12 cellular contexts compared by ENCODE assay signal in genomic region chr12:50533203-50533584, GRCh38. TPM values are rescaled to one million over a fixed set of nuclear protein-coding genes. Genes with fewer than 3 reads are reported as not detected.
DNase-seq lines count a peak whose midpoint lies in the region; ATAC-seq, FAIRE-seq and TF ChIP-seq lines count a peak whose summit lies in the region.
"Had no signal": no experiment of that assay in that cellular context is flagged by ENCODE, and none has a peak within 500 bp of the region (broad histone marks: within the 10 kb centered on the region; RNA-seq: fewer than 3 reads in every experiment).

No MANE protein-coding gene starts in this region.

- H3K27ac Mint-ChIP-seq in GM23338 = no peak overlapping the region
- H3K27ac Mint-ChIP-seq: T-helper 1 cell treated with Interleukin-12 subunit alpha and Interleukin-12 subunit beta and Interleukin-4 antibody, amounts not matched to agents 30 μg/mL and 1 μg/mL, for 36 hours had no signal

- peaks cover 78% of the 10 kb centered on the region for H3K79me2 ChIP-seq in GM23338 (replicated peaks; ENCODE audit: insufficient read depth)
- H3K79me2 ChIP-seq in K562 (ENCODE audit: control insufficient read depth, insufficient read depth, low read length) = peaks cover 58% of the 10 kb centered on the region
- peaks cover 10% of the 10 kb centered on the region for H3K79me2 ChIP-seq in mesendoderm (ENCODE audit: control insufficient read depth, insufficient read depth, low read length)

- H3K9ac ChIP-seq in K562 (ENCODE audit: insufficient read depth in 1 of 2, low read depth in 2 of 2, low read length in 2 of 2) (peak overlapping the region in 1 of 2 experiments; percentile 55; a peak in 3 of 4 replicates), mesendoderm (ENCODE audit: low read length) (no peak overlapping the region)

- TF ChIP-seq EP300 in A549 (IDR thresholded peaks at IDR 0.05) (no peak; a peak in 1 of 5 replicates), K562 (IDR thresholded peaks at IDR 0.05; ENCODE audit: low read length) (no peak), sigmoid colon (IDR thresholded peaks at IDR 0.05) (no peak)

- no peak overlapping the region for H3K23ac ChIP-seq in mesendoderm (ENCODE audit: low read length)

- H3K36me3 Mint-ChIP-seq in GM23338 (ENCODE audit: low read depth) = no peaks in the 10 kb centered on the region

- no peak overlapping the region for H3K4me3 Mint-ChIP-seq in GM23338
- H3K4me3 Mint-ChIP-seq: activated T-cell treated with anti-CD3 and anti-CD28 coated beads, Interleukin-2, amount 50 U/mL, for 4 hours; T-helper 1 cell treated with Interleukin-12 subunit alpha and Interleukin-12 subunit beta and Interleukin-4 antibody, amounts not matched to agents 30 μg/mL and 1 μg/mL, for 36 hours had no signal

- H4K20me1 ChIP-seq in GM23338 (replicated peaks; ENCODE audit: insufficient read depth) (peaks cover 6% of the 10 kb centered on the region), K562 (replicated peaks; ENCODE audit: control insufficient read depth, insufficient read depth, low read length) (no peaks in the 10 kb centered on the region)

- H3K4me2 ChIP-seq in A549 = peak overlapping the region; percentile 78
- no peak overlapping the region for H3K4me2 ChIP-seq in GM23338
- H3K4me2 ChIP-seq in K562 (ENCODE audit: insufficient read depth, low read length) = peak overlapping the region; percentile 49
- no peak overlapping the region for H3K4me2 ChIP-seq in mesendoderm (ENCODE audit: low read length)

- peak overlapping the region; percentile 26 for H2BK5ac ChIP-seq in mesendoderm (ENCODE audit: low read length)

- no peak for TF ChIP-seq POLR2A in A549 (IDR thresholded peaks at IDR 0.05; ENCODE audit: low read length)
- no peak for TF ChIP-seq POLR2A in K562 (conservative IDR thresholded peaks at IDR 0.05)
- TF ChIP-seq POLR2A in sigmoid colon (IDR thresholded peaks at IDR 0.05) = no peak

- H3K36me3 ChIP-seq in GM23338 (ENCODE audit: insufficient read depth) (no peaks in the 10 kb centered on the region), K562 (ENCODE audit: control insufficient read depth, insufficient read depth, low read length) (peaks cover 15% of the 10 kb centered on the region; the same call in 1 of the 3 replicates), mesendoderm (ENCODE audit: control insufficient read depth, insufficient read depth, low read length) (no peaks in the 10 kb centered on the region), sigmoid colon (no peaks in the 10 kb centered on the region)

- no peaks in the 10 kb centered on the region for H3K9me3 ChIP-seq in A549
- H3K9me3 ChIP-seq in K562 (replicated peaks; ENCODE audit: control insufficient read depth, insufficient read depth, low read depth, low read length) = peaks cover 3% of the 10 kb centered on the region; the same call in 1 of the 2 replicates
- no peaks in the 10 kb centered on the region for H3K9me3 ChIP-seq in sigmoid colon

- H4K5ac ChIP-seq in mesendoderm (ENCODE audit: low read length) = no peak overlapping the region

- H3K27me3 Mint-ChIP-seq in GM23338 (ENCODE audit: insufficient read depth, low read depth, poor library complexity) = no peaks in the 10 kb centered on the region

- H2BK15ac ChIP-seq in mesendoderm (replicated peaks; ENCODE audit: low read depth) = no peak overlapping the region

- H3K9me2 ChIP-seq in GM23338 (ENCODE audit: insufficient read depth) = no peaks in the 10 kb centered on the region

- H4K8ac ChIP-seq in mesendoderm (ENCODE audit: low read depth, low read length) = no peak overlapping the region

- FAIRE-seq in A549 (lab: Jason Lieb, UNC) = no peak
- FAIRE-seq in K562 (lab: Jason Lieb, UNC) = no peak

- WGBS in A549 (ENCODE audit: missing lambda C conversion rate) = 38% methylated on average over 2 of the region's 2 CpGs
- 4% methylated on average over 2 of the region's 2 CpGs for WGBS in K562 (ENCODE audit: insufficient coverage, low coverage, missing lambda C conversion rate)
- WGBS in mesendoderm (ENCODE audit: extremely low coverage, insufficient coverage, low lambda C conversion rate) = no CpG with 5 or more reads among the region's 2 CpGs
- 26 to 70% methylated on average over 2 of the region's 2 CpGs for WGBS in sigmoid colon, 2 donors

- peak in 1 of 2 experiments; percentile 25 for DNase-seq in A549 (ENCODE audit: low read depth in 1 of 2, low spot score in 1 of 2)
- no peak for DNase-seq in GM23338 (ENCODE audit: low spot score)
- DNase-seq in K562 (ENCODE audit: extremely low read depth in 1 of 4, low spot score in 3 of 4) = peak in 2 of 4 experiments; percentile 46 to 50
- peak; percentile 48 for DNase-seq in mesendoderm
- DNase-seq in sigmoid colon = no peak
- no peak for DNase-seq in NCI-H2081 treated with DMSO at 0.1 percent for 48 hours (lab: John Stamatoyannopoulos, UW)
- DNase-seq in NOMO-1 treated with DMSO at 0.1 percent for 48 hours (lab: John Stamatoyannopoulos, UW; ENCODE audit: unreplicated experiment) = no peak
- DNase-seq: hypothalamus, NCI-H446 had no signal

- TF ChIP-seq RAD21 in A549 (conservative IDR thresholded peaks at IDR 0.05 in 1 of 2, IDR thresholded peaks at IDR 0.05 in 1 of 2) (no peak), K562 (CRISPR knock-in tag; conservative IDR thresholded peaks at IDR 0.05 in 1 of 2, IDR thresholded peaks at IDR 0.05 in 1 of 2) (no peak)

- H3K4me3 ChIP-seq in A549 (no peak overlapping the region), GM23338 (no peak overlapping the region), K562 (no peak overlapping the region), mesendoderm (ENCODE audit: low read length) (no peak overlapping the region), sigmoid colon (no peak overlapping the region)

- peak overlapping the region; percentile 68 to 80 for H3K27ac ChIP-seq in A549
- peak overlapping the region; percentile 48 for H3K27ac ChIP-seq in GM23338 (ENCODE audit: low read depth)
- peak overlapping the region; percentile 87 for H3K27ac ChIP-seq in K562 (ENCODE audit: extremely low read depth, low read depth, low read length)
- peak overlapping the region; percentile 33 for H3K27ac ChIP-seq in mesendoderm (ENCODE audit: low read depth, low read length)
- peak overlapping the region in 1 of 4 donors; percentile 4 for H3K27ac ChIP-seq in sigmoid colon

- H3K4me1 ChIP-seq in A549 = peaks cover 62% of the 10 kb centered on the region
- peaks cover 55% of the 10 kb centered on the region for H3K4me1 ChIP-seq in GM23338 (ENCODE audit: insufficient read depth)
- peaks cover 9 to 33% of the 10 kb centered on the region in 2 experiments; a peak in 3 of 5 replicates for H3K4me1 ChIP-seq in K562 (replicated peaks in 1 of 2; ENCODE audit: control insufficient read depth in 2 of 2, insufficient read depth in 2 of 2, low read length in 2 of 2)
- H3K4me1 ChIP-seq in mesendoderm (ENCODE audit: control insufficient read depth, low read depth, low read length) = peaks cover 10% of the 10 kb centered on the region
- peaks cover 0 to 31% (median 22%) of the 10 kb centered on the region in 4 donors for H3K4me1 ChIP-seq in sigmoid colon

- peak overlapping the region; percentile 53 for H3K18ac ChIP-seq in mesendoderm (ENCODE audit: low read length)

- no peaks in the 10 kb centered on the region for H3K9me3 Mint-ChIP-seq in GM23338
- H3K9me3 Mint-ChIP-seq: activated T-cell treated with anti-CD3 and anti-CD28 coated beads, Interleukin-2, amount 50 U/mL, for 4 hours; T-helper 1 cell treated with Interleukin-12 subunit alpha and Interleukin-12 subunit beta and Interleukin-4 antibody, amounts not matched to agents 30 μg/mL and 1 μg/mL, for 36 hours had no signal

- H3F3A ChIP-seq in GM23338 (replicated peaks; ENCODE audit: low read depth) = 0 out of 2 replicates have a peak, but pooled peaks cover 4% of the 10 kb centered on the region

- peaks cover 2% of the 10 kb centered on the region for H3K79me1 ChIP-seq in mesendoderm (ENCODE audit: low read length)

- peak overlapping the region; percentile 29 for H3K56ac ChIP-seq in mesendoderm (ENCODE audit: low read length)

- H2BK120ac ChIP-seq in mesendoderm (ENCODE audit: low read depth, low read length) = no peak overlapping the region

- peak; percentile 16 to 50; a peak in 3 of 6 replicates for ATAC-seq in A549
- ATAC-seq in GM23338 = no peak
- ATAC-seq in K562 = peak; percentile 44
- no peak for ATAC-seq in HG02885 (IDR thresholded peaks at IDR 0.05; ENCODE audit: poor library complexity, unreplicated experiment)

- CTCF ChIA-PET in A549 (lab: Yijun Ruan, JAX) (interaction anchor here (0.6 to 3.1 kb wide), 3 partner anchors 11 to 106 kb away, joined by 3 to 17 read pairs (median 3); partner anchors contain the start of gene DIP2B), K562 (lab: Yijun Ruan, JAX; ENCODE audit: low intra/inter-chr PET ratio) (no interaction called here)

- in situ Hi-C loops in K562 (cut with MboI) = no loop called here

- H3K27me3 ChIP-seq in GM23338 (ENCODE audit: insufficient read depth) (no peaks in the 10 kb centered on the region), K562 (ENCODE audit: control insufficient read depth in 2 of 2, insufficient read depth in 2 of 2, low read length in 2 of 2) (no peaks in the 10 kb centered on the region), mesendoderm (ENCODE audit: insufficient read depth, low read length, poor library complexity) (no peaks in the 10 kb centered on the region), sigmoid colon (no peaks in the 10 kb centered on the region)

- no peak overlapping the region for H3K4ac ChIP-seq in mesendoderm (ENCODE audit: low read depth, low read length)

- no TSS peak for BruUV-seq in K562 (replicated peaks; lab: Mats Ljungman, UMichigan)

- H3K4me1 Mint-ChIP-seq in GM23338 = peaks cover 18% of the 10 kb centered on the region

- intact Hi-C loops in K562 (cut with micrococcal nuclease) (no loop called here), sigmoid colon (cut with DNase I) (no loop called here)

- TF ChIP-seq CTCF in A549 (IDR thresholded peaks at IDR 0.05) (no peak), GM23338 (conservative IDR thresholded peaks at IDR 0.05; ENCODE audit: low read depth in 2 of 2) (no peak), K562 (IDR thresholded peaks at IDR 0.05 in 2 of 3, conservative IDR thresholded peaks at IDR 0.05 in 1 of 3; ENCODE audit: insufficient read depth in 2 of 3, low read depth in 1 of 3, low read length in 3 of 3) (no peak), sigmoid colon (IDR thresholded peaks at IDR 0.05) (no peak)

- POLR2A ChIA-PET in A549 (lab: Yijun Ruan, JAX) = no interaction called here
- POLR2A ChIA-PET in K562 (lab: Yijun Ruan, JAX) = interaction anchor here (0.7 to 1.3 kb wide), 3 partner anchors 9 to 1267 kb away, joined by 3 to 4 read pairs (median 3); no protein-coding TSS in a partner anchor

- no peaks in the 10 kb centered on the region for H3K9me1 ChIP-seq in K562 (ENCODE audit: control insufficient read depth, insufficient read depth, low read length)

- H2AK5ac ChIP-seq in mesendoderm (ENCODE audit: low read length) = no peak overlapping the region

- H2AFZ ChIP-seq in GM23338 (no peak overlapping the region), K562 (ENCODE audit: low read depth, low read length) (peak overlapping the region; percentile 60; the same call in 1 of the 2 replicates)

RNA-seq across cellular contexts. Expression of gene DIP2B, which starts 28.4 kb away (rescaled TPM):
- polyA plus RNA-seq in A549 (2011; rRNA removed) = 29.3 and 32.8 TPM in 2 replicates
- 10.6 and 13.3 TPM in 2 replicates for polyA plus RNA-seq in A549 (2012; cell fraction: cytosol; rRNA removed)
- polyA plus RNA-seq in A549 (2012; cell fraction: nucleus; rRNA removed) = 13.1 and 18.6 TPM in 2 replicates
- polyA plus RNA-seq in A549 (2017; fragmentation: RNase III; extraction: RNeasy Plus Mini Kit Qiagen cat#74134 plus additional on column Dnase treatment) = 16.2 to 16.9 TPM (median 16.4 TPM) in 3 replicates
- polyA minus RNA-seq in A549 (2011; rRNA and poly(A)+ RNA removed) = 71.4 and 73.4 TPM in 2 replicates
- total RNA-seq in GM23338 (2014; rRNA removed; shearing (Covaris generic)) = 35.0 and 36.4 TPM in 2 replicates
- 8.0 and 8.9 TPM in 2 replicates for polyA plus RNA-seq in GM23338 (2016; fragmentation: Nextera tagmentation; extraction: Ambion mirVana)
- 38.9 and 51.6 TPM in 2 replicates for total RNA-seq in K562 (2011; cell fraction: chromatin; rRNA removed; ENCODE audit: low replicate concordance)
- 22.5 and 24.8 TPM in 2 replicates for total RNA-seq in K562 (2011; cell fraction: nucleolus; rRNA removed)
- total RNA-seq in K562 (2011; cell fraction: nucleoplasm; rRNA removed) = 29.4 and 38.1 TPM in 2 replicates
- 12.1 and 14.8 TPM in 2 replicates for total RNA-seq in K562 (2014; rRNA removed)
- 18.8 and 21.2 TPM in 2 replicates for total RNA-seq in K562 (2014; rRNA removed; fragmentation: Illumina TruSeq; extraction: Trizol)
- total RNA-seq in K562 (2015; rRNA removed; fragmentation: Illumina TruSeq; extraction: Trizol) = 19.9 and 20.3 TPM in 2 replicates
- total RNA-seq in K562 (2021) = 22.9 and 23.7 TPM in 2 replicates
- polyA plus RNA-seq in K562 (2011; rRNA removed) = 20.5 and 26.1 TPM in 2 replicates
- 16.1 and 18.2 TPM in 2 replicates for polyA plus RNA-seq in K562 (2011; cell fraction: cytosol; rRNA removed)
- 24.1 and 27.3 TPM in 2 replicates for polyA plus RNA-seq in K562 (2011; cell fraction: nucleus; rRNA removed)
- 13.5 and 14.8 TPM in 2 replicates for polyA plus RNA-seq in K562 (2012)
- polyA plus RNA-seq in K562 (2014; fragmentation: Illumina TruSeq; extraction: Trizol) = 18.8 and 21.0 TPM in 2 replicates
- polyA plus RNA-seq in K562 (2014; fragmentation: Nextera tagmentation; extraction: Ambion mirVana) = 1 to 10 TPM; 4.6 to 5.8 TPM
- polyA plus RNA-seq in K562 (2014; rRNA removed) = 11.7 and 13.4 TPM in 2 replicates
- 57.9 and 67.7 TPM in 2 replicates for polyA minus RNA-seq in K562 (2011; rRNA and poly(A)+ RNA removed)
- 28.2 and 36.9 TPM in 2 replicates for polyA minus RNA-seq in K562 (2011; cell fraction: cytosol; rRNA and poly(A)+ RNA removed)
- polyA minus RNA-seq in K562 (2011; cell fraction: nucleus; rRNA and poly(A)+ RNA removed) = 20.7 and 28.9 TPM in 2 replicates
- 10.4 TPM for polyA plus RNA-seq in mesendoderm (2013, experiment 1 of 2)
- 10.4 TPM for polyA plus RNA-seq in mesendoderm (2013, experiment 2 of 2)
- 10 to 100 TPM; 16.4 to 28.0 (median 22.0) TPM for total RNA-seq in sigmoid colon
- 10 to 100 TPM in 1 of 3 donors, 1 to 10 TPM in 2; 7.2 to 13.1 (median 9.0) TPM for polyA plus RNA-seq in sigmoid colon

Comparison
In these comparisons a context has a peak if more than half of its experiments do, and no peak if none do; other contexts are left out.
1. ATAC-seq: peak in A549 (2 of 2) and K562 (single experiment); none in GM23338 (single experiment) and HG02885 (single experiment).
2. H3K4me2 ChIP-seq: peak in A549 (single experiment) and K562 (single experiment); none in GM23338 (single experiment) and mesendoderm (single experiment).
3. Of the 35 proteins assayed by ChIP-seq in both K562 and A549: peak only in K562: EHMT2; only in A549: none; in both: none; in neither: 34.